Comparison of ENCODE assay signal across 20 cellular contexts in the genomic region with DNA sequence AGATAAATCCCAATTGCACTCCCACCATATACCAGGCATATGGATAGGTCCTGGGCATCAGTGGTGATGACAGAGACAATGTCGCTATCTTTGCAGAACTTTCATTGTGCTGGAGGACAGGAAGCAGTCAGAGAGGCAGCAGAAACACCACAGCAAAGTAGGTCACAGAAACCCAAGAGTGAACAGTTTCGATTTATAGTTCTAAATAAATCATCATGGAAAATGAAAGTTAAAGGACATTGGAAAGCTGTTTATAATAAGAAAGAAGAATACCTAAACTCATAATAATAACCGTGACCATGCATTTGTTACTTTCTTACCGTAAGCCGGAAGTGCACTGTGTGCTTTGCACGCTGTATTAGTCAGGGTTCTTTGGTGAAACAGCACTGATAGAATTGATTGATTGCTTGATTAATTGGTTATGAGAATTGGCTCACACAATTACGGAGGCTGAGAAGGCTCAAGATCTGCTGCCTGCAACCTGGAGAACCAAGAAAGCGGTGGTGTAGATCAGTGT. TPM values are rescaled to one million over a fixed set of nuclear protein-coding genes. Genes with fewer than 3 reads are reported as not detected.
A peak's percentile ranks its signal among the peaks of the same experiment; 100 is the strongest.
DNase-seq lines count a peak whose midpoint lies in the region; ATAC-seq and TF ChIP-seq lines count a peak whose summit lies in the region.
"Had no signal": no experiment of that assay in that cellular context is flagged by ENCODE, and none has a peak within 500 bp of the region (broad histone marks: within the 10 kb centered on the region; RNA-seq: fewer than 3 reads in every experiment).

No MANE protein-coding gene starts in this region.

- peak overlapping the region in 1 of 12 donors; percentile 6 for H3K27ac ChIP-seq in heart left ventricle
- H3K27ac ChIP-seq: WERI-Rb-1 had no signal

- ATAC-seq in activated naive CD8-positive, alpha-beta T cell treated with anti-CD3 and anti-CD28 coated beads, Interleukin-2, amount 10 ng/mL, durations not matched to agents 7 days and 5 days (ENCODE audit: low read depth), result peak; percentile 67
- ATAC-seq in GM19351 (IDR thresholded peaks at IDR 0.05; ENCODE audit: unreplicated experiment), result no peak
- no peak for ATAC-seq in HG03469 (IDR thresholded peaks at IDR 0.05; ENCODE audit: unreplicated experiment)
- ATAC-seq in heart left ventricle, result no peak
- ATAC-seq: PC-3; sciatic nerve; stimulated activated naive B cell treated with anti-CD40 and anti-IgM and Interleukin-4, amounts not matched to agents 10 μg/mL and 1 μg/mL and 100 μg/mL, for 72 hours had no signal

- peaks cover 0 to 5% (median 0%) of the 10 kb centered on the region in 12 donors for H3K9me3 ChIP-seq in heart left ventricle
- H3K9me3 ChIP-seq: esophagus squamous epithelium had no signal

- 92 to 97% (median 95%) methylated on average over 8 of the region's 8 CpGs for WGBS in heart left ventricle, 4 donors

- no peaks in the 10 kb centered on the region for H3K36me3 ChIP-seq in heart left ventricle
- H3K36me3 ChIP-seq: esophagus squamous epithelium, WERI-Rb-1 had no signal

- H3K4me1 ChIP-seq in heart left ventricle, result peaks cover 0 to 5% (median 0%) of the 10 kb centered on the region in 12 donors
- H3K4me1 ChIP-seq: esophagus squamous epithelium had no signal

- DNase-seq in activated naive CD4-positive, alpha-beta T cell treated with anti-CD3 and anti-CD28 coated beads for 36 hours, result peak; percentile 11
- DNase-seq in activated naive CD4-positive, alpha-beta T cell (lab: John Stamatoyannopoulos, UW), result no peak
- DNase-seq in T-helper 22 cell (ENCODE audit: low read depth) (peak; percentile 16), heart left ventricle (no peak)
- no peak for DNase-seq in activated naive CD8-positive, alpha-beta T cell treated with anti-CD3 and anti-CD28 coated beads, Interleukin-2, amount 10 ng/mL, durations not matched to agents 7 days and 5 days
- DNase-seq: esophagus squamous epithelium; H9; IMR-90; kidney; midbrain; NCI-H69; occipital lobe; PC-3; stimulated activated naive B cell treated with anti-CD40 and anti-IgM and Interleukin-4, amounts not matched to agents 10 μg/mL and 1 μg/mL and 100 μg/mL, for 72 hours; WERI-Rb-1 had no signal

- H3K27me3 ChIP-seq in heart left ventricle, result no peaks in the 10 kb centered on the region
- H3K27me3 ChIP-seq: esophagus squamous epithelium had no signal

- CTCF ChIA-PET in activated naive CD4-positive, alpha-beta T cell treated with anti-CD3 and anti-CD28 coated beads for 36 hours (lab: Charles Lee), result no interaction called here

- intact Hi-C loops in activated naive CD4-positive, alpha-beta T cell treated with anti-CD3 and anti-CD28 coated beads for 36 hours (cut with micrococcal nuclease), result loop anchor here (1.0 kb wide), 2 partner anchors 30 to 34 kb away; no protein-coding TSS in a partner anchor
- intact Hi-C loops in heart left ventricle (cut with DNase I), result no loop called here

- POLR2A ChIA-PET in activated naive CD8-positive, alpha-beta T cell treated with anti-CD3 and anti-CD28 coated beads, Interleukin-2, amount 10 ng/mL, durations not matched to agents 7 days and 5 days (lab: Charles Lee), result no interaction called here

- no peak for TF ChIP-seq POLR2A in heart left ventricle (IDR thresholded peaks at IDR 0.05)

- H3K36me3 Mint-ChIP-seq in activated naive CD4-positive, alpha-beta T cell treated with anti-CD3 and anti-CD28 coated beads for 36 hours (ENCODE audit: low read depth), result peaks cover 2% of the 10 kb centered on the region
- peaks cover 27% of the 10 kb centered on the region for H3K36me3 Mint-ChIP-seq in activated naive CD8-positive, alpha-beta T cell treated with anti-CD3 and anti-CD28 coated beads, Interleukin-2, amount 10 ng/mL, durations not matched to agents 7 days and 5 days
- peaks cover 5% of the 10 kb centered on the region for H3K36me3 Mint-ChIP-seq in stimulated activated naive CD8-positive, alpha-beta T cell treated with anti-CD3 and anti-CD28 coated beads, Interleukin-15, Interleukin-2, amounts not matched to agents 100 ng/mL and 50 ng/mL, for 24 hours (ENCODE audit: low read depth)

- no peak overlapping the region for H3K27ac Mint-ChIP-seq in activated naive CD4-positive, alpha-beta T cell treated with anti-CD3 and anti-CD28 coated beads for 36 hours
- peak overlapping the region; percentile 84 for H3K27ac Mint-ChIP-seq in activated naive CD8-positive, alpha-beta T cell treated with anti-CD3 and anti-CD28 coated beads, Interleukin-2, amount 10 ng/mL, durations not matched to agents 7 days and 5 days
- H3K27ac Mint-ChIP-seq in stimulated activated naive CD8-positive, alpha-beta T cell treated with anti-CD3 and anti-CD28 coated beads, Interleukin-15, Interleukin-2, amounts not matched to agents 100 ng/mL and 50 ng/mL, for 24 hours, result peak overlapping the region; percentile 86
- H3K27ac Mint-ChIP-seq: H9; stimulated activated naive B cell treated with anti-CD40 and anti-IgM and Interleukin-4, amounts not matched to agents 10 μg/mL and 1 μg/mL and 100 μg/mL, for 72 hours had no signal

- TF ChIP-seq CTCF in heart left ventricle (IDR thresholded peaks at IDR 0.05), result no peak

- no peak overlapping the region for H3K4me3 ChIP-seq in heart left ventricle
- H3K4me3 ChIP-seq: esophagus squamous epithelium had no signal

- peaks cover 10% of the 10 kb centered on the region for H3K4me1 Mint-ChIP-seq in activated naive CD4-positive, alpha-beta T cell treated with anti-CD3 and anti-CD28 coated beads for 36 hours (ENCODE audit: low read depth)
- H3K4me1 Mint-ChIP-seq in activated naive CD8-positive, alpha-beta T cell treated with anti-CD3 and anti-CD28 coated beads, Interleukin-2, amount 10 ng/mL, durations not matched to agents 7 days and 5 days, result peaks cover 16% of the 10 kb centered on the region
- H3K4me1 Mint-ChIP-seq in stimulated activated naive CD8-positive, alpha-beta T cell treated with anti-CD3 and anti-CD28 coated beads, Interleukin-15, Interleukin-2, amounts not matched to agents 100 ng/mL and 50 ng/mL, for 24 hours (ENCODE audit: low read depth), result peaks cover 36% of the 10 kb centered on the region

- H3K4me3 Mint-ChIP-seq in activated naive CD4-positive, alpha-beta T cell treated with anti-CD3 and anti-CD28 coated beads for 36 hours, result no peak overlapping the region
- peak overlapping the region; percentile 66 for H3K4me3 Mint-ChIP-seq in activated naive CD8-positive, alpha-beta T cell treated with anti-CD3 and anti-CD28 coated beads, Interleukin-2, amount 10 ng/mL, durations not matched to agents 7 days and 5 days
- H3K4me3 Mint-ChIP-seq in stimulated activated naive CD8-positive, alpha-beta T cell treated with anti-CD3 and anti-CD28 coated beads, Interleukin-15, Interleukin-2, amounts not matched to agents 100 ng/mL and 50 ng/mL, for 24 hours, result peak overlapping the region; percentile 30
- H3K4me3 Mint-ChIP-seq: H9; stimulated activated naive B cell treated with anti-CD40 and anti-IgM and Interleukin-4, amounts not matched to agents 10 μg/mL and 1 μg/mL and 100 μg/mL, for 72 hours had no signal

- H3K27me3 Mint-ChIP-seq in activated naive CD4-positive, alpha-beta T cell treated with anti-CD3 and anti-CD28 coated beads for 36 hours (ENCODE audit: low read depth), result no peaks in the 10 kb centered on the region
- peaks cover 3% of the 10 kb centered on the region for H3K27me3 Mint-ChIP-seq in activated naive CD8-positive, alpha-beta T cell treated with anti-CD3 and anti-CD28 coated beads, Interleukin-2, amount 10 ng/mL, durations not matched to agents 7 days and 5 days
- no peaks in the 10 kb centered on the region for H3K27me3 Mint-ChIP-seq in stimulated activated naive CD8-positive, alpha-beta T cell treated with anti-CD3 and anti-CD28 coated beads, Interleukin-15, Interleukin-2, amounts not matched to agents 100 ng/mL and 50 ng/mL, for 24 hours
- H3K27me3 Mint-ChIP-seq: stimulated activated naive B cell treated with anti-CD40 and anti-IgM and Interleukin-4, amounts not matched to agents 10 μg/mL and 1 μg/mL and 100 μg/mL, for 72 hours had no signal

- peaks cover 2% of the 10 kb centered on the region for H3K9me3 Mint-ChIP-seq in activated naive CD4-positive, alpha-beta T cell treated with anti-CD3 and anti-CD28 coated beads for 36 hours
- peaks cover 4% of the 10 kb centered on the region for H3K9me3 Mint-ChIP-seq in activated naive CD8-positive, alpha-beta T cell treated with anti-CD3 and anti-CD28 coated beads, Interleukin-2, amount 10 ng/mL, durations not matched to agents 7 days and 5 days
- H3K9me3 Mint-ChIP-seq in stimulated activated naive CD8-positive, alpha-beta T cell treated with anti-CD3 and anti-CD28 coated beads, Interleukin-15, Interleukin-2, amounts not matched to agents 100 ng/mL and 50 ng/mL, for 24 hours, result peaks cover 4% of the 10 kb centered on the region
- H3K9me3 Mint-ChIP-seq: H9 had no signal

RNA-seq across cellular contexts. Expression of gene ALOX5AP, which starts 38.9 kb away (rescaled TPM):
- total RNA-seq in activated naive CD4-positive, alpha-beta T cell treated with anti-CD3 and anti-CD28 coated beads for 36 hours, result 10 to 100 TPM; 21.3 to 21.7 TPM
- 10 to 100 TPM; 61.3 to 63.3 TPM for total RNA-seq in activated naive CD8-positive, alpha-beta T cell treated with anti-CD3 and anti-CD28 coated beads, Interleukin-2, amount 10 ng/mL, durations not matched to agents 7 days and 5 days
- total RNA-seq in heart left ventricle, result 10 to 100 TPM in 4 of 9 donors, 1 to 10 TPM in 5; 2.4 to 24.3 (median 8.8) TPM
- 10 to 100 TPM in 1 of 2 donors, under 1 TPM in 1; 0.88 to 15.1 TPM for polyA plus RNA-seq in heart left ventricle
- total RNA-seq: G401, H9, IMR-90, PC-3 had no signal

Comparison
In these comparisons a context has a peak if more than half of its experiments do, and no peak if none do; other contexts are left out.
1. DNase-seq: peak in activated naive CD4-positive, alpha-beta T cell treated with anti-CD3 and anti-CD28 coated beads for 36 hours (single experiment) and T-helper 22 cell (single experiment); none in activated naive CD4-positive, alpha-beta T cell (0 of 4), activated naive CD8-positive, alpha-beta T cell treated with anti-CD3 and anti-CD28 coated beads, Interleukin-2, amount 10 ng/mL, durations not matched to agents 7 days and 5 days (single experiment) and heart left ventricle (0 of 5).